Comparison of ENCODE assay signal across 23 cellular contexts in the genomic region with DNA sequence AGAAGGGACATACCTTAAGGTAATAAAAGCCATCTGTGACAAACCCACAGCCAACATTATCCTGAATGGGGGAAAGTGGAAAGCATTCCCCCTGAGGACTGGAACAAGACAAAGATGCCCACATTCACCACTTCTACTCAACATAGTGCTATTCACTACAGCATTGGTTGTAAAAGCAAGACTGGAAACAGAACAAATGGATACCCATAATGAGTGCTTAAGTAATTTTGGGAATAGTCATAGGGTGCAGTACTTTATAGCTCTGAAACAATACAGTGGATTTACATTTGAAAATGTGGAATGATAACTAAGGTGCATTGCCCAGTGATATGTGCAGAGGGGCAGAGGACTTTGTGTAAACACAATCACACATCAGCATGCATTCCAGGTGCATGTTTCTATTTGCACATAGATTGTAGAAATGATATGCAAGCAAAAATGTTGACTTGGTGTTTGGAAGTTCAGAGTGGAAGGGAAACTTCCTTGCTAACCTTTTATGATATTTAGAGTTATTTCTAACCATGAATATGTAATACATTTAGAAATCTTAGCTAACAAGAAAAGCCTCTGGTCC.
"Had no signal": no experiment of that assay in that cellular context is flagged by ENCODE, and none has a peak within 500 bp of the region (broad histone marks: within the 10 kb centered on the region; RNA-seq: fewer than 3 reads in every experiment).

No MANE protein-coding gene starts in this region.

- H3K4me1 ChIP-seq: adrenal gland, body of pancreas, breast epithelium had no signal

- H3K4me3 ChIP-seq: adrenal gland, body of pancreas, breast epithelium, PC-9 had no signal

- H3K27ac ChIP-seq: adrenal gland, body of pancreas, breast epithelium, PC-9, RWPE1 had no signal

- DNase-seq: activated CD4-positive, alpha-beta T cell treated with anti-CD3 and anti-CD28 coated beads, Interleukin-2, amount 10 ng/mL, durations not matched to agents 24 days and 14 days; activated CD4-positive, alpha-beta T cell treated with anti-CD3 and anti-CD28 coated beads, Interleukin-2, amount 50 U/mL, for 4 hours; activated CD8-positive, alpha-beta T cell treated with anti-CD3 and anti-CD28 coated beads for 36 hours; activated gamma-delta T cell; activated naive CD4-positive, alpha-beta T cell treated with anti-CD3 and anti-CD28 coated beads for 36 hours; activated T-cell treated with anti-CD3 and anti-CD28 coated beads, Interleukin-2, amount 50 U/mL, for 1 hour; adrenal gland; body of pancreas; Kasumi-1; MM.1S; MV-4-11; NCI-H1092; NCI-H1436 treated with DMSO at 0.1 percent for 48 hours; NCI-H1694 treated with DMSO at 0.1 percent for 48 hours; NCI-H2029 treated with DMSO at 0.1 percent for 48 hours; NCI-H345; NCI-H524 treated with DMSO at 0.1 percent for 48 hours; NK-92 treated with Interleukin-12 subunit alpha and Interleukin-12 subunit beta, amount 100 ng/mL, for 24 hours; PC-9; SIG-M5; T1000 had no signal

- H3K27me3 ChIP-seq: adrenal gland, breast epithelium had no signal

- H3K4me2 ChIP-seq: PC-9 had no signal

- H3K9me3 ChIP-seq: adrenal gland, body of pancreas, breast epithelium had no signal

- H3K36me3 ChIP-seq: adrenal gland, breast epithelium had no signal

- H2AFZ ChIP-seq: PC-9 had no signal
